ENCODE assay signal across 30 cellular contexts in genomic region chr9:112142420-112142819, GRCh38.
"Had no signal": no experiment of that assay in that cellular context is flagged by ENCODE, and none has a peak within 500 bp of the region (broad histone marks: within the 10 kb centered on the region; RNA-seq: fewer than 3 reads in every experiment).

No MANE protein-coding gene starts in this region.

- H3K27me3 Mint-ChIP-seq: activated CD4-positive, alpha-beta memory T cell treated with anti-CD3 and anti-CD28 coated beads for 36 hours; activated CD4-positive, alpha-beta T cell treated with anti-CD3 and anti-CD28 coated beads, Interleukin-2, amount 10 ng/mL, durations not matched to agents 24 days and 14 days; activated naive CD8-positive, alpha-beta T cell treated with anti-CD3 and anti-CD28 coated beads for 36 hours had no signal

- DNase-seq: activated CD4-positive, alpha-beta memory T cell treated with anti-CD3 and anti-CD28 coated beads for 36 hours; activated CD4-positive, alpha-beta T cell treated with anti-CD3 and anti-CD28 coated beads, Interleukin-2, amount 10 ng/mL, durations not matched to agents 24 days and 14 days; activated CD4-positive, CD25-positive, alpha-beta regulatory T cell treated with anti-CD3 and anti-CD28 coated beads, Interleukin-2, amount 50 U/mL, for 72 hours; activated CD8-positive, alpha-beta memory T cell treated with anti-CD3 and anti-CD28 coated beads, Interleukin-2, amount 50 U/mL, for 4 hours; activated effector memory CD4-positive, alpha-beta T cell treated with anti-CD3 and anti-CD28 coated beads, Interleukin-2, amount 50 U/mL, for 16 hours; activated naive CD4-positive, alpha-beta T cell treated with anti-CD3 and anti-CD28 coated beads for 36 hours; activated naive CD8-positive, alpha-beta T cell treated with anti-CD3 and anti-CD28 coated beads for 36 hours; activated T-cell treated with anti-CD3 and anti-CD28 coated beads, Interleukin-2, amount 50 U/mL, for 1 hour; adrenal gland; aorta; body of pancreas; cortex of kidney; gastrocnemius medialis; glutamatergic neuron; left cardiac atrium; left ventricle myocardium superior; stimulated activated CD4-positive, alpha-beta T cell treated with anti-CD3 and anti-CD28 coated beads, Interleukin-12 subunit alpha, Interleukin-12 subunit beta, amount 100 ng/mL, for 4 hours; stimulated activated CD4-positive, alpha-beta T cell treated with anti-CD3 and anti-CD28 coated beads, Interleukin-4, amount 100 ng/mL, for 24 hours; stomach; T1000; thyroid gland; upper lobe of left lung had no signal

- H3K9me3 Mint-ChIP-seq: activated CD4-positive, alpha-beta memory T cell treated with anti-CD3 and anti-CD28 coated beads for 36 hours; activated CD4-positive, alpha-beta T cell treated with anti-CD3 and anti-CD28 coated beads, Interleukin-2, amount 10 ng/mL, durations not matched to agents 24 days and 14 days; activated naive CD4-positive, alpha-beta T cell treated with anti-CD3 and anti-CD28 coated beads for 36 hours; activated naive CD8-positive, alpha-beta T cell treated with anti-CD3 and anti-CD28 coated beads for 36 hours; activated T-helper 1 cell treated with anti-CD3 and anti-CD28 coated beads, Interleukin-12 subunit alpha, Interleukin-12 subunit beta, Interleukin-2, Interleukin-4 antibody, amounts not matched to agents 30 ng/mL and 10 ng/mL and 1 ng/mL, durations not matched to agents 14 hours and 24 hours and 36 hours; nephron; stimulated activated effector memory CD8-positive, alpha-beta T cell treated with anti-CD3 and anti-CD28 coated beads, Interleukin-12 subunit alpha, Interleukin-12 subunit beta, amount 100 ng/mL, for 72 hours had no signal

- H3K4me3 ChIP-seq: adrenal gland, body of pancreas, esophagus muscularis mucosa, gastrocnemius medialis, skin epidermis, stomach, thyroid gland, upper lobe of left lung, vagina had no signal

- H3K36me3 ChIP-seq: gastrocnemius medialis, thyroid gland, vagina had no signal

- ATAC-seq: body of pancreas; gastrocnemius medialis; left cardiac atrium; left ventricle myocardium superior; sciatic nerve; stimulated activated effector memory CD8-positive, alpha-beta T cell treated with anti-CD3 and anti-CD28 coated beads, Interleukin-12 subunit alpha, Interleukin-12 subunit beta, amount 100 ng/mL, for 72 hours had no signal

- FAIRE-seq: islet of Langerhans had no signal

- H3K27me3 ChIP-seq: adrenal gland, body of pancreas, esophagus muscularis mucosa, gastrocnemius medialis, stomach, thyroid gland, upper lobe of left lung, vagina had no signal

- H3K4me1 ChIP-seq: adrenal gland, body of pancreas, esophagus muscularis mucosa, gastrocnemius medialis, stomach, thyroid gland, upper lobe of left lung, vagina had no signal

- H3K9me3 ChIP-seq: adrenal gland, body of pancreas, esophagus muscularis mucosa, gastrocnemius medialis, stomach, thyroid gland, upper lobe of left lung, vagina had no signal

- H3K4me1 Mint-ChIP-seq: activated naive CD8-positive, alpha-beta T cell treated with anti-CD3 and anti-CD28 coated beads for 36 hours; nephron had no signal

- H3K4me3 Mint-ChIP-seq: activated CD4-positive, alpha-beta memory T cell treated with anti-CD3 and anti-CD28 coated beads for 36 hours; activated CD4-positive, alpha-beta T cell treated with anti-CD3 and anti-CD28 coated beads, Interleukin-2, amount 10 ng/mL, durations not matched to agents 24 days and 14 days; activated naive CD4-positive, alpha-beta T cell treated with anti-CD3 and anti-CD28 coated beads for 36 hours; activated naive CD8-positive, alpha-beta T cell treated with anti-CD3 and anti-CD28 coated beads for 36 hours; activated T-helper 1 cell treated with anti-CD3 and anti-CD28 coated beads, Interleukin-12 subunit alpha, Interleukin-12 subunit beta, Interleukin-2, Interleukin-4 antibody, amounts not matched to agents 30 ng/mL and 10 ng/mL and 1 ng/mL, durations not matched to agents 14 hours and 24 hours and 36 hours; nephron; stimulated activated effector memory CD8-positive, alpha-beta T cell treated with anti-CD3 and anti-CD28 coated beads, Interleukin-12 subunit alpha, Interleukin-12 subunit beta, amount 100 ng/mL, for 72 hours had no signal

- H3K27ac ChIP-seq: adrenal gland, body of pancreas, esophagus muscularis mucosa, gastrocnemius medialis, skin epidermis, stomach, thyroid gland, upper lobe of left lung, vagina had no signal

- H3K27ac Mint-ChIP-seq: activated CD4-positive, alpha-beta memory T cell treated with anti-CD3 and anti-CD28 coated beads for 36 hours; activated CD4-positive, alpha-beta T cell treated with anti-CD3 and anti-CD28 coated beads, Interleukin-2, amount 10 ng/mL, durations not matched to agents 24 days and 14 days; activated naive CD4-positive, alpha-beta T cell treated with anti-CD3 and anti-CD28 coated beads for 36 hours; activated naive CD8-positive, alpha-beta T cell treated with anti-CD3 and anti-CD28 coated beads for 36 hours; activated T-helper 1 cell treated with anti-CD3 and anti-CD28 coated beads, Interleukin-12 subunit alpha, Interleukin-12 subunit beta, Interleukin-2, Interleukin-4 antibody, amounts not matched to agents 30 ng/mL and 10 ng/mL and 1 ng/mL, durations not matched to agents 14 hours and 24 hours and 36 hours; nephron; stimulated activated effector memory CD8-positive, alpha-beta T cell treated with anti-CD3 and anti-CD28 coated beads, Interleukin-12 subunit alpha, Interleukin-12 subunit beta, amount 100 ng/mL, for 72 hours had no signal
